8 cellular contexts compared by ENCODE assay signal in the genomic region with DNA sequence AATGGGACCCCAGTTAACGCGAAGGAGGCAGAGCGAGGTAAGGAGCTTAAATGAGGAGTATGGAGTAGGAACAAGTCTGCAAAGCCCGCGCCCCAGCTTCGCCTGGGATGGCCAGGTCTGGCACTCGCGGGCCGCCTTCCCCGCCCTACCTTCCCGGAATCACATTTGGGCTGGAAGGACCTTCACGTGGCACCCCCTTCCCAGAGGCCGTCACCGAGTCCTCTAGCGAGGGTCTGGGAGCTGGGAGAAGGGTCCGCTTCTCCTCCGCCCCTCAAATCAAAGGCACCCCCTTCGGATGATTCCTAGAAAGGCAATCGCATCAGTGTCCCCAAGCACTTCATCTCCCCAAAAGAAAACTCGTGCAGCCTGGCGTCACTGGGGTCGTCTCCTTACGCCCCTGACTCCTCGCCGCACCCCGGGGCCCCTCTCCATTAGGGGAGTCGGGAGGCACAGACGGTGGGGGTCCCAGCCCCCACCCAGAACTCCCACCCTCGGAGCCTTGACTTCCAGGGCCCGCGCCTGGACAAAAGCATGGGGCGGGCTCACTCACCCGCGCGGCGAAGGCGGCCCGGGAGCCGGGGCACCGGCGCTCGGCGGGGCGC. TPM values are rescaled to one million over a fixed set of nuclear protein-coding genes. Genes with fewer than 3 reads are reported as not detected.
A peak's percentile ranks its signal among the peaks of the same experiment; 100 is the strongest.
DNase-seq lines count a peak whose midpoint lies in the region; ATAC-seq and TF ChIP-seq lines count a peak whose summit lies in the region.

No MANE protein-coding gene starts in this region.

- H3K9ac ChIP-seq in ES-I3 (ENCODE audit: low read depth, low read length), result peak overlapping the region; percentile 86
- H3K9ac ChIP-seq in rectal smooth muscle tissue (ENCODE audit: low read length), result peak overlapping the region; percentile 21

- TF ChIP-seq POLR2A in gastroesophageal sphincter (IDR thresholded peaks at IDR 0.05), result no peak

- 6% methylated on average over 12 of the region's 44 CpGs; no CpG with 5 or more reads in 1 of the 2 donors for WGBS in gastroesophageal sphincter (ENCODE audit: low coverage in 1 of 2), 2 donors

- H3K27me3 ChIP-seq in gastroesophageal sphincter, result no peaks in the 10 kb centered on the region
- H3K27me3 ChIP-seq in rectal smooth muscle tissue (ENCODE audit: control insufficient read depth, insufficient read depth, low read length), result peaks cover 3% of the 10 kb centered on the region

- TF ChIP-seq EP300 in gastroesophageal sphincter (IDR thresholded peaks at IDR 0.05), result no peak

- H3K27ac ChIP-seq in gastroesophageal sphincter (peak overlapping the region in 3 of 4 donors; percentile 69 to 83 (median 76)), rectal smooth muscle tissue (ENCODE audit: low read depth, low read length) (peak overlapping the region; percentile 14)

- TF ChIP-seq CTCF in gastroesophageal sphincter (IDR thresholded peaks at IDR 0.05) (no peak), GM13977 (IDR thresholded peaks at IDR 0.05; ENCODE audit: extremely low read depth, insufficient read depth, missing control alignments) (no peak)

- ATAC-seq in gastroesophageal sphincter (no peak), GM21786 (IDR thresholded peaks at IDR 0.05; ENCODE audit: unreplicated experiment) (no peak)

- H3K4me1 ChIP-seq in ES-I3 (ENCODE audit: insufficient read depth, low read length) (peaks cover 7% of the 10 kb centered on the region; the same call in 1 of the 2 replicates), gastroesophageal sphincter (peaks cover 0 to 22% (median 0%) of the 10 kb centered on the region in 3 donors), rectal smooth muscle tissue (ENCODE audit: control insufficient read depth, insufficient read depth, low read length) (peaks cover 4% of the 10 kb centered on the region)

- no peaks in the 10 kb centered on the region for H3K9me3 ChIP-seq in ES-I3 (ENCODE audit: control insufficient read depth, insufficient read depth, low read length)
- H3K9me3 ChIP-seq in gastroesophageal sphincter, result no peaks in the 10 kb centered on the region

- in situ Hi-C loops in GM13977 (cut with MboI; ENCODE audit: low pct_unique_long_range_greater_than_20kb, low sequenced_read_pairs, unreplicated experiment), result no loop called here

- H3K4me3 ChIP-seq in gastroesophageal sphincter (peak overlapping the region; percentile 63 to 70), rectal smooth muscle tissue (ENCODE audit: low read length) (peak overlapping the region; percentile 61)

- DNase-seq in RPMI8226 (peak; percentile 40), GM13977 (ENCODE audit: low spot score) (no peak), nucleus accumbens (lab: John Stamatoyannopoulos, UW) (no peak), NCI-H510A (lab: John Stamatoyannopoulos, UW) (no peak)

- no peaks in the 10 kb centered on the region for H3K36me3 ChIP-seq in ES-I3 (ENCODE audit: insufficient read depth, low read length)
- H3K36me3 ChIP-seq in gastroesophageal sphincter, result no peaks in the 10 kb centered on the region
- no peaks in the 10 kb centered on the region for H3K36me3 ChIP-seq in rectal smooth muscle tissue (ENCODE audit: control insufficient read depth, insufficient read depth, low read length)

RNA-seq across cellular contexts. Expression of a gene that starts 0.4 kb away (rescaled TPM):
- total RNA-seq in gastroesophageal sphincter, result 1,000 to 10,000 TPM; 1,558 to 2,522 (median 2,261) TPM
